In the genomic region with DNA sequence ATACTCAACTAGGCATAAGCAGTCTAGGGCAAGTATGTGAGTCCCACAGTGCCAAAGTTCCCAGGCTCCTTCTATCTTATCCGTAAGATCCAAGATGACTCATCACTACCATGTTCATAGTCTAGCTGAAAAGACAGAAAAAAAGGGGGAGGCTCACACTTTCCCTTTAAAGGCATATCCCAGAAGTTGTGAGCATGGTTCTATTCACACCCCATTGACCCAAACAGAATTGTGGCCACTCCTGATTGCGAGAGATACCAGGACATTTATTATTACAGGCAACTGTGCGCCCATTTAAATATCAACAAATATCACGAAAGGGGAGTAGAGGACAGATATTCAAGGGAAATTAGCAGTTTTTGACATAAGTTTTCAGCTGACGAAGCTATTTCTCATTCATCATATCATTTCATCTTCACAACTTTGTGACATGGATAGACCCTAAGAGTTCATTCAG, we compare ENCODE assay signal across 12 cellular contexts. TPM values are rescaled to one million over a fixed set of nuclear protein-coding genes. Genes with fewer than 3 reads are reported as not detected.
A peak's percentile ranks its signal among the peaks of the same experiment; 100 is the strongest.
DNase-seq lines count a peak whose midpoint lies in the region; ATAC-seq and TF ChIP-seq lines count a peak whose summit lies in the region.
"Had no signal": no experiment of that assay in that cellular context is flagged by ENCODE, and none has a peak within 500 bp of the region (broad histone marks: within the 10 kb centered on the region; RNA-seq: fewer than 3 reads in every experiment).

No MANE protein-coding gene starts in this region.

- no peak overlapping the region for H3K9ac ChIP-seq in parathyroid adenoma
- H3K9ac ChIP-seq: KMS-11 had no signal

- DNase-seq in EH (ENCODE audit: low read depth): peak; percentile 94
- DNase-seq in SJSA1 (ENCODE audit: low read depth in 1 of 2, low spot score in 2 of 2): peak; percentile 67 to 85
- peak; percentile 95 for DNase-seq in fibroblast of the aortic adventitia (ENCODE audit: low read depth)
- no peak for DNase-seq in NCI-H82 treated with DMSO at 0.1 percent for 48 hours (lab: John Stamatoyannopoulos, UW; ENCODE audit: unreplicated experiment)
- no peak for DNase-seq in NCI-H748 treated with DMSO at 0.1 percent for 48 hours (lab: John Stamatoyannopoulos, UW)
- no peak for DNase-seq in activated CD8-positive, alpha-beta memory T cell treated with anti-CD3 and anti-CD28 coated beads, Interleukin-2, amount 50 U/mL, for 4 hours
- DNase-seq: activated CD4-positive, alpha-beta T cell treated with anti-CD3 and anti-CD28 coated beads for 4 hours; DMS 273 treated with DMSO at 0.1 percent for 48 hours had no signal

- TF ChIP-seq CTCF in fibroblast of the aortic adventitia (IDR thresholded peaks at IDR 0.05; ENCODE audit: insufficient read depth, low read length) (no peak), parathyroid adenoma (IDR thresholded peaks at IDR 0.05) (no peak)

- H3K4me1 ChIP-seq in SJSA1 (replicated peaks) (peaks cover 43% of the 10 kb centered on the region), parathyroid adenoma (peaks cover 30% of the 10 kb centered on the region)

- H3K4me2 ChIP-seq in parathyroid adenoma (ENCODE audit: low read length): no peak overlapping the region
- H3K4me2 ChIP-seq: KMS-11 had no signal

- H3K27ac ChIP-seq in SJSA1: peak overlapping the region; percentile 62
- H3K27ac ChIP-seq in parathyroid adenoma: peak overlapping the region; percentile 75
- H3K27ac ChIP-seq: KMS-11 had no signal

- peak overlapping the region; percentile 3 for H2AFZ ChIP-seq in parathyroid adenoma

- no peaks in the 10 kb centered on the region for H3K79me2 ChIP-seq in parathyroid adenoma

- no peaks in the 10 kb centered on the region for H3K27me3 ChIP-seq in SJSA1 (replicated peaks)
- no peaks in the 10 kb centered on the region for H3K27me3 ChIP-seq in parathyroid adenoma (ENCODE audit: control insufficient read depth, insufficient read depth, low read length)
- H3K27me3 ChIP-seq: ascending aorta had no signal

- H3K4me3 ChIP-seq in SJSA1 (no peak overlapping the region), fibroblast of the aortic adventitia (ENCODE audit: low read depth, low read length) (no peak overlapping the region), parathyroid adenoma (ENCODE audit: low read depth, low read length) (no peak overlapping the region)
- H3K4me3 ChIP-seq: ascending aorta had no signal

- H3K9me3 ChIP-seq in SJSA1 (replicated peaks): no peaks in the 10 kb centered on the region
- H3K9me3 ChIP-seq in parathyroid adenoma (ENCODE audit: control insufficient read depth, low read length): no peaks in the 10 kb centered on the region
- H3K9me3 ChIP-seq: ascending aorta had no signal

- H3K36me3 ChIP-seq in SJSA1 (no peaks in the 10 kb centered on the region), parathyroid adenoma (ENCODE audit: control insufficient read depth, insufficient read depth, low read length) (no peaks in the 10 kb centered on the region)
- H3K36me3 ChIP-seq: ascending aorta had no signal

- no peak for ATAC-seq in GM19351 (IDR thresholded peaks at IDR 0.05; ENCODE audit: unreplicated experiment)

RNA-seq across cellular contexts. Expression of a gene that starts 8.1 kb away (rescaled TPM):
- total RNA-seq in SJSA1 (2014; rRNA removed; shearing (Covaris generic)): 200 and 218 TPM in 2 replicates
- 31.2 and 60.2 TPM in 2 replicates for total RNA-seq in fibroblast of the aortic adventitia (ENCODE audit: low replicate concordance)

RNA-seq across cellular contexts. Expression of a gene that starts 35.4 kb away (rescaled TPM):
- 44.2 and 46.9 TPM in 2 replicates for total RNA-seq in SJSA1 (2014; rRNA removed; shearing (Covaris generic))
- total RNA-seq in fibroblast of the aortic adventitia (ENCODE audit: low replicate concordance): 0.41 and 0.90 TPM in 2 replicates

RNA-seq across cellular contexts. Expression of a gene that starts 49.0 kb away (rescaled TPM):
- total RNA-seq in SJSA1 (2014; rRNA removed; shearing (Covaris generic)): not detected in 2 replicates
- not detected in 2 replicates for total RNA-seq in fibroblast of the aortic adventitia (ENCODE audit: low replicate concordance)
- total RNA-seq: ascending aorta had no signal

Comparison
In these comparisons a context has a peak if more than half of its experiments do, and no peak if none do; other contexts are left out.
1. DNase-seq: peak in EH (single experiment), SJSA1 (2 of 2) and fibroblast of the aortic adventitia (single experiment); none in NCI-H82 treated with DMSO at 0.1 percent for 48 hours (single experiment), NCI-H748 treated with DMSO at 0.1 percent for 48 hours (single experiment) and activated CD8-positive, alpha-beta memory T cell treated with anti-CD3 and anti-CD28 coated beads, Interleukin-2, amount 50 U/mL, for 4 hours (single experiment).
2. RNA of a gene that starts 35.4 kb away (total RNA-seq): 44.2 to 46.9 TPM in SJSA1; 0.41 to 0.90 TPM in fibroblast of the aortic adventitia; every median in the first group is over 10 times any median in the second.